In the genomic region with DNA sequence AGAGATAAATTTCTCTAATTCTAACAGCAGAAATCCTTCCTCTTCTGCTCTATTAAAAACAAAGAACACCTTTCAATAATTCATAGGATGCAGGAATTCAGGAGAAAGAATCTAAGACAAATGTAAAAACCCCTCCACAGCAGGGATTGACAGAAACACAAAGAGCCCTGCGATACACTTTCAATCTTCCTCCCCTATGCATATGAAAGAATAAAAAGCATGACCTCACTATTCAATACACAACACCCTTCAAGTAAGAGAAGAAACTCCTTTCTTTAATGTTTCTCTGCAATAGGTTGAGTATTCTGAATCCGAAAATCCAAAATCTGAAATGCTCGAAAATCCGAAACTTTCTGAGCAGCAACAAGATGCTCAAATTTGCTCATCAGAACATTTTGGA, we compare ENCODE assay signal across 2 cellular contexts.
TF ChIP-seq lines count a peak whose summit lies in the region.

No MANE protein-coding gene starts in this region.

TF ChIP-seq in K562, 482 proteins besides CTCF, POLR2A, EP300 and RAD21:
- no peak for TF ChIP-seq GATAD2A (IDR thresholded peaks at IDR 0.05)
- TF ChIP-seq POLR2H (tag; IDR thresholded peaks at IDR 0.05; ENCODE audit: low read depth), result 0 out of 2 replicates have a peak, but pooled peaks have one; percentile 31

TF ChIP-seq in SK-N-SH treated with all-trans-retinoic acid at 6 μM for 48 hours, 23 proteins besides CTCF, POLR2A, EP300 and RAD21:
- TF ChIP-seq CSDC2 (CRISPR knock-in tag; IDR thresholded peaks at IDR 0.05), result no peak
- TF ChIP-seq OSR1 (CRISPR knock-in tag; IDR thresholded peaks at IDR 0.05), result no peak
- no peak for TF ChIP-seq PPARA (CRISPR knock-in tag; IDR thresholded peaks at IDR 0.05; ENCODE audit: borderline replicate concordance)
- TF ChIP-seq RARB (CRISPR knock-in tag; IDR thresholded peaks at IDR 0.05), result no peak
- TF ChIP-seq ARNTL (CRISPR knock-in tag; IDR thresholded peaks at IDR 0.05; ENCODE audit: borderline replicate concordance, low read depth), result no peak
- TF ChIP-seq, protein P1, sequence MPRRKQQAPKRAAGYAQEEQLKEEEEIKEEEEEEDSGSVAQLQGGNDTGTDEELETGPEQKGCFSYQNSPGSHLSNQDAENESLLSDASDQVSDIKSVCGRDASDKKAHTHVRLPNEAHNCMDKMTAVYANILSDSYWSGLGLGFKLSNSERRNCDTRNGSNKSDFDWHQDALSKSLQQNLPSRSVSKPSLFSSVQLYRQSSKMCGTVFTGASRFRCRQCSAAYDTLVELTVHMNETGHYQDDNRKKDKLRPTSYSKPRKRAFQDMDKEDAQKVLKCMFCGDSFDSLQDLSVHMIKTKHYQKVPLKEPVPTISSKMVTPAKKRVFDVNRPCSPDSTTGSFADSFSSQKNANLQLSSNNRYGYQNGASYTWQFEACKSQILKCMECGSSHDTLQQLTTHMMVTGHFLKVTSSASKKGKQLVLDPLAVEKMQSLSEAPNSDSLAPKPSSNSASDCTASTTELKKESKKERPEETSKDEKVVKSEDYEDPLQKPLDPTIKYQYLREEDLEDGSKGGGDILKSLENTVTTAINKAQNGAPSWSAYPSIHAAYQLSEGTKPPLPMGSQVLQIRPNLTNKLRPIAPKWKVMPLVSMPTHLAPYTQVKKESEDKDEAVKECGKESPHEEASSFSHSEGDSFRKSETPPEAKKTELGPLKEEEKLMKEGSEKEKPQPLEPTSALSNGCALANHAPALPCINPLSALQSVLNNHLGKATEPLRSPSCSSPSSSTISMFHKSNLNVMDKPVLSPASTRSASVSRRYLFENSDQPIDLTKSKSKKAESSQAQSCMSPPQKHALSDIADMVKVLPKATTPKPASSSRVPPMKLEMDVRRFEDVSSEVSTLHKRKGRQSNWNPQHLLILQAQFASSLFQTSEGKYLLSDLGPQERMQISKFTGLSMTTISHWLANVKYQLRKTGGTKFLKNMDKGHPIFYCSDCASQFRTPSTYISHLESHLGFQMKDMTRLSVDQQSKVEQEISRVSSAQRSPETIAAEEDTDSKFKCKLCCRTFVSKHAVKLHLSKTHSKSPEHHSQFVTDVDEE (CRISPR knock-in tag; IDR thresholded peaks at IDR 0.05), result no peak
- TF ChIP-seq, protein P2, sequence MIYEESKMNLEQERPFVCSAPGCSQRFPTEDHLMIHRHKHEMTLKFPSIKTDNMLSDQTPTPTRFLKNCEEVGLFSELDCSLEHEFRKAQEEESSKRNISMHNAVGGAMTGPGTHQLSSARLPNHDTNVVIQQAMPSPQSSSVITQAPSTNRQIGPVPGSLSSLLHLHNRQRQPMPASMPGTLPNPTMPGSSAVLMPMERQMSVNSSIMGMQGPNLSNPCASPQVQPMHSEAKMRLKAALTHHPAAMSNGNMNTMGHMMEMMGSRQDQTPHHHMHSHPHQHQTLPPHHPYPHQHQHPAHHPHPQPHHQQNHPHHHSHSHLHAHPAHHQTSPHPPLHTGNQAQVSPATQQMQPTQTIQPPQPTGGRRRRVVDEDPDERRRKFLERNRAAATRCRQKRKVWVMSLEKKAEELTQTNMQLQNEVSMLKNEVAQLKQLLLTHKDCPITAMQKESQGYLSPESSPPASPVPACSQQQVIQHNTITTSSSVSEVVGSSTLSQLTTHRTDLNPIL (CRISPR knock-in tag; IDR thresholded peaks at IDR 0.05; ENCODE audit: low read depth), result no peak
- no peak for TF ChIP-seq ZFP3 (CRISPR knock-in tag; IDR thresholded peaks at IDR 0.05)
- TF ChIP-seq ZNF8 (CRISPR knock-in tag; IDR thresholded peaks at IDR 0.05), result no peak
- TF ChIP-seq GLIS3 (CRISPR knock-in tag; IDR thresholded peaks at IDR 0.05), result no peak
- TF ChIP-seq, protein P3, sequence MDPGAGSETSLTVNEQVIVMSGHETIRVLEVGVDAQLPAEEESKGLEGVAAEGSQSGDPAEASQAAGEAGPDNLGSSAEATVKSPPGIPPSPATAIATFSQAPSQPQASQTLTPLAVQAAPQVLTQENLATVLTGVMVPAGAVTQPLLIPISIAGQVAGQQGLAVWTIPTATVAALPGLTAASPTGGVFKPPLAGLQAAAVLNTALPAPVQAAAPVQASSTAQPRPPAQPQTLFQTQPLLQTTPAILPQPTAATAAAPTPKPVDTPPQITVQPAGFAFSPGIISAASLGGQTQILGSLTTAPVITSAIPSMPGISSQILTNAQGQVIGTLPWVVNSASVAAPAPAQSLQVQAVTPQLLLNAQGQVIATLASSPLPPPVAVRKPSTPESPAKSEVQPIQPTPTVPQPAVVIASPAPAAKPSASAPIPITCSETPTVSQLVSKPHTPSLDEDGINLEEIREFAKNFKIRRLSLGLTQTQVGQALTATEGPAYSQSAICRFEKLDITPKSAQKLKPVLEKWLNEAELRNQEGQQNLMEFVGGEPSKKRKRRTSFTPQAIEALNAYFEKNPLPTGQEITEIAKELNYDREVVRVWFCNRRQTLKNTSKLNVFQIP (CRISPR knock-in tag; IDR thresholded peaks at IDR 0.05; ENCODE audit: borderline replicate concordance, low read depth), result no peak
- no peak for TF ChIP-seq ISL1 (CRISPR knock-in tag; IDR thresholded peaks at IDR 0.05)
- no peak for TF ChIP-seq ZNF70 (CRISPR knock-in tag; IDR thresholded peaks at IDR 0.05)
